Comparison of ENCODE assay signal across 19 cellular contexts in the genomic region with DNA sequence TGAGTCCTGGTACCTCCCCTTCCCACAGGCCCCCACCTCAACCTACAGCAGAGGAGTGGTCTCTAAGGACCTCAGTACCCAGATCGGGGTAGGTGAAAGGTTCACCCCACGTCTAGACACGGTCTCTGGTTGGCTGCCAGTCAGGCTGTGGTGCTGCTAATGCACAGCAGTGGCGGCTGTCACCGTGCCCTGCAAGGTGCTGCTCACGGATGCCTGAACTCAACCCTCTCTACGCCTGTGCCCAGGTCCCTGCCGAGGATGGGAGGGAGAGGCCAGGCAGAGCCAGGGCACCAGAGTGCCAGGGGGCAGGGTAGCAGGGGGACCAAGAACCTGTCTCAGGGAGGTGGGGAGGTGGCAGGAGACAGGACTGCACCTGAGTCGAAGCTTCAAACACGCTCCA. TPM values are rescaled to one million over a fixed set of nuclear protein-coding genes. Genes with fewer than 3 reads are reported as not detected.
DNase-seq lines count a peak whose midpoint lies in the region; ATAC-seq, FAIRE-seq and TF ChIP-seq lines count a peak whose summit lies in the region.
"Had no signal": no experiment of that assay in that cellular context is flagged by ENCODE, and none has a peak within 500 bp of the region (broad histone marks: within the 10 kb centered on the region; RNA-seq: fewer than 3 reads in every experiment).

No MANE protein-coding gene starts in this region.

- intact Hi-C loops in heart right ventricle (cut with DNase I) (loop anchor here in 1 of 10 donors (2.0 kb wide), 1 partner anchor 15 kb away; no protein-coding TSS in a partner anchor), Right ventricle myocardium superior (cut with DNase I) (no loop called here), left ventricle myocardium inferior (cut with micrococcal nuclease) (no loop called here), psoas muscle (cut with DNase I) (no loop called here), uterus (cut with DNase I; ENCODE audit: low total_unique reads) (no loop called here)

- H3K36me3 ChIP-seq in heart right ventricle (no peaks in the 10 kb centered on the region), left ventricle myocardium inferior (no peaks in the 10 kb centered on the region), psoas muscle (ENCODE audit: insufficient read depth in 1 of 2, low read depth in 1 of 2) (no peaks in the 10 kb centered on the region), uterus (no peaks in the 10 kb centered on the region)
- H3K36me3 ChIP-seq: left lung, neutrophil had no signal

- H3K27me3 ChIP-seq in heart right ventricle (no peaks in the 10 kb centered on the region), left ventricle myocardium inferior (ENCODE audit: low read depth) (no peaks in the 10 kb centered on the region), psoas muscle (ENCODE audit: insufficient read depth in 3 of 3, low read length in 2 of 3) (no peaks in the 10 kb centered on the region), uterus (no peaks in the 10 kb centered on the region)
- H3K27me3 ChIP-seq: left lung, neutrophil had no signal

- ATAC-seq in heart right ventricle (peak in 1 of 8 donors; percentile 21), Right ventricle myocardium superior (ENCODE audit: poor library complexity) (no peak), psoas muscle (peak in 1 of 4 donors; percentile 13), HG03457 (IDR thresholded peaks at IDR 0.05; ENCODE audit: unreplicated experiment) (no peak)
- ATAC-seq: left lung; stimulated activated naive CD8-positive, alpha-beta T cell treated with anti-CD3 and anti-CD28 coated beads, Interleukin-15, amount 100 ng/mL, for 72 hours had no signal

- H3K4me3 ChIP-seq in heart right ventricle (no peak overlapping the region), left ventricle myocardium inferior (no peak overlapping the region), psoas muscle (no peak overlapping the region), uterus (no peak overlapping the region)
- H3K4me3 ChIP-seq: left lung had no signal

- 87 to 90% methylated on average over 10 of the region's 10 CpGs for WGBS in heart right ventricle, 2 donors
- 72 to 84% (median 77%) methylated on average over 10 of the region's 10 CpGs for WGBS in psoas muscle, 3 donors

- peaks cover 11 to 48% (median 24%) of the 10 kb centered on the region in 9 donors for H3K4me1 ChIP-seq in heart right ventricle
- H3K4me1 ChIP-seq in left ventricle myocardium inferior: peaks cover 23% of the 10 kb centered on the region
- H3K4me1 ChIP-seq in psoas muscle: peaks cover 25% of the 10 kb centered on the region
- peaks cover 0 to 10% of the 10 kb centered on the region in 2 donors for H3K4me1 ChIP-seq in uterus

- DNase-seq in heart right ventricle (no peak), Right ventricle myocardium superior (no peak), left ventricle myocardium inferior (no peak), psoas muscle (no peak), uterus (no peak), NCI-H128 (lab: John Stamatoyannopoulos, UW; ENCODE audit: unreplicated experiment) (no peak), HTR-8/SVneo (ENCODE audit: insufficient read length, low spot score) (no peak)
- DNase-seq: activated CD4-positive, alpha-beta memory T cell treated with anti-CD3 and anti-CD28 coated beads for 36 hours; activated T-cell treated with anti-CD3 and anti-CD28 coated beads, Interleukin-2, amount 50 U/mL, for 72 hours; HFFc6; Kasumi-1; left lung; NCI-H187; NCI-H510A; SK-N-SH; stimulated activated naive CD8-positive, alpha-beta T cell treated with anti-CD3 and anti-CD28 coated beads, Interleukin-15, amount 100 ng/mL, for 72 hours had no signal

- no peak for TF ChIP-seq POLR2A in uterus (IDR thresholded peaks at IDR 0.05)

- no peak for FAIRE-seq in HTR-8/SVneo (lab: Jason Lieb, UNC)

- TF ChIP-seq CTCF in heart right ventricle (IDR thresholded peaks at IDR 0.05) (no peak), left ventricle myocardium inferior (IDR thresholded peaks at IDR 0.05; ENCODE audit: borderline replicate concordance) (no peak), psoas muscle (IDR thresholded peaks at IDR 0.05) (no peak), uterus (IDR thresholded peaks at IDR 0.05) (no peak)

- H3K27ac ChIP-seq in heart right ventricle (peak overlapping the region in 9 of 10 donors; percentile 14 to 87 (median 74)), left ventricle myocardium inferior (replicated peaks) (peak overlapping the region; percentile 60), psoas muscle (peak overlapping the region; percentile 36), uterus (peak overlapping the region; percentile 62 to 80)
- H3K27ac ChIP-seq: HL-60, neutrophil had no signal

- H3K9me3 ChIP-seq in heart right ventricle: no peaks in the 10 kb centered on the region
- no peaks in the 10 kb centered on the region for H3K9me3 ChIP-seq in left ventricle myocardium inferior (replicated peaks)
- no peaks in the 10 kb centered on the region for H3K9me3 ChIP-seq in psoas muscle
- no peaks in the 10 kb centered on the region for H3K9me3 ChIP-seq in uterus
- H3K9me3 ChIP-seq: left lung, neutrophil, SK-N-SH had no signal

RNA-seq across cellular contexts. Expression of a gene that starts 14.3 kb away (rescaled TPM):
- total RNA-seq in heart right ventricle (10 to 100 TPM in 1 of 10 donors, 1 to 10 TPM in 9; 1.2 to 13.7 (median 5.6) TPM), Right ventricle myocardium superior (3.5 TPM), left ventricle myocardium inferior (3.8 TPM), psoas muscle (1 to 10 TPM; 1.7 to 4.5 (median 3.4) TPM), uterus (10 to 100 TPM in 2 of 4 donors, 1 to 10 TPM in 2; 1.8 to 31.0 (median 14.5) TPM)
- polyA plus RNA-seq in heart right ventricle (10 to 100 TPM in 1 of 2 donors, 1 to 10 TPM in 1; 5.0 to 26.3 TPM), psoas muscle (1 to 10 TPM; 1.4 to 8.3 (median 3.0) TPM)

RNA-seq across cellular contexts. Expression of a gene that starts 52.5 kb away (rescaled TPM):
- total RNA-seq in heart right ventricle: 100 to 1,000 TPM; 169 to 227 (median 187) TPM
- polyA plus RNA-seq in heart right ventricle: 100 to 1,000 TPM; 106 to 176 TPM
- 179 TPM for total RNA-seq in Right ventricle myocardium superior
- total RNA-seq in left ventricle myocardium inferior: 162 TPM
- total RNA-seq in psoas muscle: 100 to 1,000 TPM in 2 of 4 donors, 10 to 100 TPM in 2; 95.1 to 110 (median 102) TPM
- polyA plus RNA-seq in psoas muscle: 100 to 1,000 TPM in 1 of 3 donors, 10 to 100 TPM in 2; 54.1 to 109 (median 83.1) TPM
- 100 to 1,000 TPM in 1 of 4 donors, 10 to 100 TPM in 3; 28.9 to 107 (median 62.1) TPM for total RNA-seq in uterus

RNA-seq across cellular contexts. Expression of a gene that starts 53.2 kb away (rescaled TPM):
- total RNA-seq in heart right ventricle (10 to 100 TPM; 67.0 to 84.7 (median 74.1) TPM), Right ventricle myocardium superior (85.4 TPM), left ventricle myocardium inferior (85.3 TPM), psoas muscle (100 to 1,000 TPM; 123 to 229 (median 164) TPM), uterus (10 to 100 TPM; 20.0 to 42.4 (median 27.4) TPM)
- polyA plus RNA-seq in heart right ventricle (10 to 100 TPM; 19.5 to 48.5 TPM), psoas muscle (100 to 1,000 TPM in 2 of 3 donors, 10 to 100 TPM in 1; 88.7 to 106 (median 100) TPM)
